ENCODE assay signal across 8 cellular contexts in the genomic region with DNA sequence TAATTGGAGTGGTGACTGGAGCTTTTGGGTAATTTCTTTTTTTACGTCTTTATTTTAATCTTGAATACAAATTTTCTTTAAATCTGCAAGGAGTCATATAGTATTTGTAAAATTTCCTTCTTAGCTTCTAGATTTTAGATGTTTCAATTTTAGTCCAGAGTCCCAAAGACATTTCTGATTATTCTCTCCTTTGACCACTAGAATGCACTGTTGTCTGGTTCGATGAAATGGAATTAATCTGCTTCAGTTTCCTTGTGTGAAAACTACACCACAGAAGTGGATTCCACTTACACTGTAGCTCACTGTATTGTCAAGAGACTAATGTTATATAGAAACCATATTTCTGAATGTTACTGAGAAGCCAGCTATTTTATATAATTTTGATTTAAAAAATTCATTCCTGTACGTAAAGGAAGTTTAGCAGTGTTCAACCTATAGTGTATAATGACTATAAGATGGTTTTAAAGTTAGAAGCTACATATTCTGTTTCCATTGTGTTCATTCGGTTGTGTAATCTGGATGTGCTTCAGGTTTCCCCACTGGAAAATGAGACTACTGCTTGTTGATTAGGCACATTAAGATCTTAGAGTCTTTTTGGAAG. TPM values are rescaled to one million over a fixed set of nuclear protein-coding genes. Genes with fewer than 3 reads are reported as not detected.
DNase-seq lines count a peak whose midpoint lies in the region; ATAC-seq and TF ChIP-seq lines count a peak whose summit lies in the region.

No MANE protein-coding gene starts in this region.

- H3K79me2 ChIP-seq in HCT116 (ENCODE audit: insufficient read depth, low read length), result no peaks in the 10 kb centered on the region

- no peak overlapping the region for H3K4me3 ChIP-seq in HCT116 (replicated peaks in 1 of 2; ENCODE audit: low read depth in 1 of 2, low read length in 2 of 2)

- no peak for TF ChIP-seq POLR2A in HCT116 (IDR thresholded peaks at IDR 0.05; ENCODE audit: borderline replicate concordance, extremely low read depth, insufficient read depth, insufficient read length)

- no peaks in the 10 kb centered on the region for H4K20me1 ChIP-seq in HCT116 (ENCODE audit: insufficient read depth)

- TF ChIP-seq CTCF in HCT116 (IDR thresholded peaks at IDR 0.05 in 2 of 3, conservative IDR thresholded peaks at IDR 0.05 in 1 of 3; ENCODE audit: borderline replicate concordance in 1 of 3, insufficient read depth in 1 of 3, low read depth in 2 of 3, low read length in 2 of 3), result peak; percentile 58 to 70 (median 60); a peak in 5 of 6 replicates
- TF ChIP-seq CTCF in nephron progenitor cell (IDR thresholded peaks at IDR 0.05), result peak; percentile 64

- intact Hi-C loops in HCT116 (cut with micrococcal nuclease), result loop anchor here (1.0 to 10.0 kb wide), 2 partner anchors 69 to 310 kb away; no protein-coding TSS in a partner anchor

- peak; percentile 68 for TF ChIP-seq RAD21 in HCT116 (IDR thresholded peaks at IDR 0.05; ENCODE audit: low read depth)

- peaks cover 0 to 7% of the 10 kb centered on the region in 2 experiments; a peak in 1 of 4 replicates for H3K4me1 ChIP-seq in HCT116 (ENCODE audit: control insufficient read depth in 1 of 2, insufficient read depth in 2 of 2, low read length in 2 of 2)

- no TSS peak for BruUV-seq in HCT116 (replicated peaks; lab: Mats Ljungman, UMichigan)

- no peaks in the 10 kb centered on the region for H3K36me3 ChIP-seq in HCT116 (ENCODE audit: control insufficient read depth in 1 of 2, insufficient read depth in 2 of 2, low read length in 2 of 2)

- H2AFZ ChIP-seq in HCT116 (ENCODE audit: low read depth, low read length, poor library complexity, severe bottlenecking), result no peak overlapping the region

- no peak overlapping the region for H3K27ac Mint-ChIP-seq in effector memory CD8-positive, alpha-beta T cell
- no peak overlapping the region for H3K27ac Mint-ChIP-seq in nephron progenitor cell

- ATAC-seq in HCT116, result peak; percentile 72
- ATAC-seq in effector memory CD8-positive, alpha-beta T cell (replicated peaks), result peak; percentile 58

- POLR2A ChIA-PET in HCT116 (lab: Charles Lee), result no interaction called here

- no peaks in the 10 kb centered on the region for H3K4me1 Mint-ChIP-seq in effector memory CD8-positive, alpha-beta T cell (ENCODE audit: low read depth in 2 of 2)
- H3K4me1 Mint-ChIP-seq in nephron progenitor cell, result no peaks in the 10 kb centered on the region

- no peak overlapping the region for H3K27ac ChIP-seq in HCT116 (ENCODE audit: low read depth, low read length)

- H3K4me2 ChIP-seq in HCT116 (ENCODE audit: low read length), result no peak overlapping the region

- H3K9ac ChIP-seq in HCT116 (ENCODE audit: low read length), result no peak overlapping the region

- H3K27me3 Mint-ChIP-seq in effector memory CD8-positive, alpha-beta T cell, result no peaks in the 10 kb centered on the region
- peaks cover 8% of the 10 kb centered on the region for H3K27me3 Mint-ChIP-seq in nephron progenitor cell (ENCODE audit: low read depth, poor library complexity)

- no peaks in the 10 kb centered on the region for H3K9me2 ChIP-seq in HCT116 (ENCODE audit: insufficient read depth)

- no peaks in the 10 kb centered on the region for H3K36me3 Mint-ChIP-seq in effector memory CD8-positive, alpha-beta T cell (ENCODE audit: insufficient read depth)
- H3K36me3 Mint-ChIP-seq in nephron progenitor cell (ENCODE audit: low read depth), result no peaks in the 10 kb centered on the region

- RAD21 ChIA-PET in HCT116 (lab: Charles Lee; ENCODE audit: low non-redundant PET in 1 of 2, low total read pairs in 2 of 2, uncharacterized antibody in 2 of 2, unreplicated experiment in 2 of 2), result interaction anchor here in 1 of 2 experiments (0.7 to 1.7 kb wide), 2 partner anchors 68 to 328 kb away, joined by 3 to 7 read pairs; no protein-coding TSS in a partner anchor

- H3K4me3 Mint-ChIP-seq in effector memory CD8-positive, alpha-beta T cell, result no peak overlapping the region
- no peak overlapping the region for H3K4me3 Mint-ChIP-seq in nephron progenitor cell

- no peaks in the 10 kb centered on the region for H3K27me3 ChIP-seq in HCT116 (ENCODE audit: insufficient read depth, low read length)

- H3K9me3 ChIP-seq in HCT116 (ENCODE audit: control insufficient read depth in 1 of 2, insufficient read depth in 1 of 2, low read depth in 1 of 2, low read length in 2 of 2), result no peaks in the 10 kb centered on the region

- CTCF ChIA-PET in HCT116 (lab: Charles Lee), result interaction anchor here (0.6 to 2.5 kb wide), 24 partner anchors 9 to 574 kb away, joined by 3 to 28 read pairs (median 4); a partner anchor contains a TSS

- DNase-seq in D341Med (ENCODE audit: low spot score) (peak; percentile 45), HCT116 (ENCODE audit: low read depth, low spot score) (no peak), NCI-H774 (lab: John Stamatoyannopoulos, UW) (peak; percentile 8), nephron progenitor cell (no peak), activated gamma-delta T cell treated with Interleukin-2 at 50 U/mL for 16 hours (no peak), T1000 (lab: John Stamatoyannopoulos, UW) (no peak)
- no peak for DNase-seq in effector memory CD8-positive, alpha-beta T cell
- DNase-seq in effector CD4-positive, alpha-beta T cell, result no peak

- no peaks in the 10 kb centered on the region for H3K9me3 Mint-ChIP-seq in effector memory CD8-positive, alpha-beta T cell
- no peaks in the 10 kb centered on the region for H3K9me3 Mint-ChIP-seq in nephron progenitor cell

TF ChIP-seq in HCT116, 20 proteins besides CTCF, POLR2A, EP300 and RAD21:
- TF ChIP-seq ZFX (IDR thresholded peaks at IDR 0.05) (no peak), ELF1 (IDR thresholded peaks at IDR 0.05; ENCODE audit: borderline replicate concordance, low read depth) (no peak)

RNA-seq across cellular contexts. Expression of a gene that starts 6.1 kb away (rescaled TPM):
- 7.9 TPM for total RNA-seq in HCT116 (2021; ENCODE audit: unreplicated experiment)
- 1.1 and 3.6 TPM in 2 replicates for polyA plus RNA-seq in HCT116 (2012)

Comparison
In these comparisons a context has a peak if more than half of its experiments do, and no peak if none do; other contexts are left out.
1. DNase-seq: peak in D341Med (single experiment) and NCI-H774 (single experiment); none in HCT116 (single experiment), effector memory CD8-positive, alpha-beta T cell (0 of 3), nephron progenitor cell (single experiment), activated gamma-delta T cell treated with Interleukin-2 at 50 U/mL for 16 hours (single experiment), effector CD4-positive, alpha-beta T cell (single experiment) and T1000 (single experiment).